1 cellular context compared by ENCODE assay signal in the genomic region with DNA sequence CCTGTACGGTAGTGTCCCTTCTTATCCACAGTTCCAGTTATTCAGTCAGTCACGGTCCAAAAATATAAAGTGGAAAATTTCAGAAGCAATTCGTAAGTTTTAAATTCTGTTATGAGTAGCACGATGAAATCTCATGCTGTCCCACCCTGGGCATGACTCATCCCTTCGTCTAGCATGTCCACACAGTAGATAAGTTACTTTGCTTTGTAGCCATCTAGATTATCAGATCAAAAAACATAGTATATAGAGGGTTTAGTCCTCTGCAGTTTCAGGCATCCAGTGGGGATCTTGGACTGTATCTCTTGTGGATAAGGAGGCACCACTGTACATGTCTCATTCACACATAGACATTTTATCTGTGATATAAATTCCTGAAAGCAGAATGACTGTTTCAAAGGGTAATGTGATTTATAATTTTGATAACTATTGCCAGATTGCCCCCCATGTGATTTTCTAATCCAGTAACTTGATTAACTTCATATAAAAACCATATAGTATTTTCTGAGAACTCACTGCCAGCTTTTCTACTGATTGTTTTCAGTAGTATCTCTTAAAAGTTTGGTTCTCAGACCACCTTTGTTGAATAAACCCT.
TF ChIP-seq lines count a peak whose summit lies in the region.

No MANE protein-coding gene starts in this region.

TF ChIP-seq in GM23338, 12 proteins besides CTCF, POLR2A, EP300 and RAD21 (continued from another document):
- TF ChIP-seq, protein P1, sequence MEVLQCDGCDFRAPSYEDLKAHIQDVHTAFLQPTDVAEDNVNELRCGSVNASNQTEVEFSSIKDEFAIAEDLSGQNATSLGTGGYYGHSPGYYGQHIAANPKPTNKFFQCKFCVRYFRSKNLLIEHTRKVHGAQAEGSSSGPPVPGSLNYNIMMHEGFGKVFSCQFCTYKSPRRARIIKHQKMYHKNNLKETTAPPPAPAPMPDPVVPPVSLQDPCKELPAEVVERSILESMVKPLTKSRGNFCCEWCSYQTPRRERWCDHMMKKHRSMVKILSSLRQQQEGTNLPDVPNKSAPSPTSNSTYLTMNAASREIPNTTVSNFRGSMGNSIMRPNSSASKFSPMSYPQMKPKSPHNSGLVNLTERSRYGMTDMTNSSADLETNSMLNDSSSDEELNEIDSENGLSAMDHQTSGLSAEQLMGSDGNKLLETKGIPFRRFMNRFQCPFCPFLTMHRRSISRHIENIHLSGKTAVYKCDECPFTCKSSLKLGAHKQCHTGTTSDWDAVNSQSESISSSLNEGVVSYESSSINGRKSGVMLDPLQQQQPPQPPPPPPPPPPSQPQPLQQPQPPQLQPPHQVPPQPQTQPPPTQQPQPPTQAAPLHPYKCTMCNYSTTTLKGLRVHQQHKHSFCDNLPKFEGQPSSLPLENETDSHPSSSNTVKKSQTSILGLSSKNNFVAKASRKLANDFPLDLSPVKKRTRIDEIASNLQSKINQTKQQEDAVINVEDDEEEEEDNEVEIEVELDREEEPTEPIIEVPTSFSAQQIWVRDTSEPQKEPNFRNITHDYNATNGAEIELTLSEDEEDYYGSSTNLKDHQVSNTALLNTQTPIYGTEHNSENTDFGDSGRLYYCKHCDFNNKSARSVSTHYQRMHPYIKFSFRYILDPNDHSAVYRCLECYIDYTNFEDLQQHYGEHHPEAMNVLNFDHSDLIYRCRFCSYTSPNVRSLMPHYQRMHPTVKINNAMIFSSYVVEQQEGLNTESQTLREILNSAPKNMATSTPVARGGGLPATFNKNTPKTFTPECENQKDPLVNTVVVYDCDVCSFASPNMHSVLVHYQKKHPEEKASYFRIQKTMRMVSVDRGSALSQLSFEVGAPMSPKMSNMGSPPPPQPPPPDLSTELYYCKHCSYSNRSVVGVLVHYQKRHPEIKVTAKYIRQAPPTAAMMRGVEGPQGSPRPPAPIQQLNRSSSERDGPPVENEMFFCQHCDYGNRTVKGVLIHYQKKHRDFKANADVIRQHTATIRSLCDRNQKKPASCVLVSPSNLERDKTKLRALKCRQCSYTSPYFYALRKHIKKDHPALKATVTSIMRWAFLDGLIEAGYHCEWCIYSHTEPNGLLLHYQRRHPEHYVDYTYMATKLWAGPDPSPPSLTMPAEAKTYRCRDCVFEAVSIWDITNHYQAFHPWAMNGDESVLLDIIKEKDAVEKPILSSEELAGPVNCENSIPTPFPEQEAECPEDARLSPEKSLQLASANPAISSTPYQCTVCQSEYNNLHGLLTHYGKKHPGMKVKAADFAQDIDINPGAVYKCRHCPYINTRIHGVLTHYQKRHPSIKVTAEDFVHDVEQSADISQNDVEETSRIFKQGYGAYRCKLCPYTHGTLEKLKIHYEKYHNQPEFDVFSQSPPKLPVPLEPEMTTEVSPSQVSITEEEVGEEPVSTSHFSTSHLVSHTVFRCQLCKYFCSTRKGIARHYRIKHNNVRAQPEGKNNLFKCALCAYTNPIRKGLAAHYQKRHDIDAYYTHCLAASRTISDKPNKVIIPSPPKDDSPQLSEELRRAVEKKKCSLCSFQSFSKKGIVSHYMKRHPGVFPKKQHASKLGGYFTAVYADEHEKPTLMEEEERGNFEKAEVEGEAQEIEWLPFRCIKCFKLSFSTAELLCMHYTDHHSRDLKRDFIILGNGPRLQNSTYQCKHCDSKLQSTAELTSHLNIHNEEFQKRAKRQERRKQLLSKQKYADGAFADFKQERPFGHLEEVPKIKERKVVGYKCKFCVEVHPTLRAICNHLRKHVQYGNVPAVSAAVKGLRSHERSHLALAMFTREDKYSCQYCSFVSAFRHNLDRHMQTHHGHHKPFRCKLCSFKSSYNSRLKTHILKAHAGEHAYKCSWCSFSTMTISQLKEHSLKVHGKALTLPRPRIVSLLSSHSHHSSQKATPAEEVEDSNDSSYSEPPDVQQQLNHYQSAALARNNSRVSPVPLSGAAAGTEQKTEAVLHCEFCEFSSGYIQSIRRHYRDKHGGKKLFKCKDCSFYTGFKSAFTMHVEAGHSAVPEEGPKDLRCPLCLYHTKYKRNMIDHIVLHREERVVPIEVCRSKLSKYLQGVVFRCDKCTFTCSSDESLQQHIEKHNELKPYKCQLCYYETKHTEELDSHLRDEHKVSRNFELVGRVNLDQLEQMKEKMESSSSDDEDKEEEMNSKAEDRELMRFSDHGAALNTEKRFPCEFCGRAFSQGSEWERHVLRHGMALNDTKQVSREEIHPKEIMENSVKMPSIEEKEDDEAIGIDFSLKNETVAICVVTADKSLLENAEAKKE (CRISPR knock-in tag; IDR thresholded peaks at IDR 0.05), result no peak
